8 cellular contexts compared by ENCODE assay signal in genomic region chr2:1742680-1743395, GRCh38. TPM values are rescaled to one million over a fixed set of nuclear protein-coding genes. Genes with fewer than 3 reads are reported as not detected.
DNase-seq lines count a peak whose midpoint lies in the region; ATAC-seq and TF ChIP-seq lines count a peak whose summit lies in the region.

No MANE protein-coding gene starts in this region.

- H4K20me1 ChIP-seq in H9 (ENCODE audit: control insufficient read depth, insufficient read depth, insufficient read length): no peaks in the 10 kb centered on the region

- H3K4me2 ChIP-seq in H9 (ENCODE audit: insufficient read depth, insufficient read length, low read length): peak overlapping the region; percentile 34

- peak overlapping the region; percentile 95 to 98 for H3K4me3 Mint-ChIP-seq in H9
- H3K4me3 Mint-ChIP-seq in WTC11: peak overlapping the region; percentile 98

- no peak overlapping the region for H2AK5ac ChIP-seq in H9 (ENCODE audit: insufficient read length, low read length)

- no peak overlapping the region for H4K91ac ChIP-seq in H9 (ENCODE audit: insufficient read length, low read depth, low read length)

- no peak overlapping the region for H3K14ac ChIP-seq in H9 (ENCODE audit: insufficient read depth, low read length)

- peaks cover 26% of the 10 kb centered on the region for H3K27me3 Mint-ChIP-seq in H9 (ENCODE audit: low read depth)
- peaks cover 29% of the 10 kb centered on the region for H3K27me3 Mint-ChIP-seq in WTC11 (ENCODE audit: low read depth)

- no peak for TF ChIP-seq POLR2A in esophagus squamous epithelium (IDR thresholded peaks at IDR 0.05)

- peaks cover 10% of the 10 kb centered on the region for H3K23me2 ChIP-seq in H9 (ENCODE audit: insufficient read length, low read depth, low read length, poor library complexity, severe bottlenecking)

- H3K79me2 ChIP-seq in H9 (ENCODE audit: insufficient read depth, low read length): peaks cover 39% of the 10 kb centered on the region; the same call in 1 of the 2 replicates

- CTCF ChIA-PET in WTC11 (lab: Charles Lee): interaction anchor here (1.1 to 3.3 kb wide), 3 partner anchors 8 to 41 kb away, joined by 3 to 15 read pairs (median 4); no protein-coding TSS in a partner anchor

- peaks cover 4% of the 10 kb centered on the region for H3K79me1 ChIP-seq in H9 (ENCODE audit: insufficient read depth, low read depth, low read length, poor library complexity, severe bottlenecking)

- H3K4me3 ChIP-seq in esophagus squamous epithelium (peak overlapping the region; percentile 28 to 86 (median 60)), thoracic aorta (peak overlapping the region; percentile 94)

- POLR2A ChIA-PET in WTC11 (lab: Charles Lee): interaction anchor here (0.7 to 0.8 kb wide), 3 partner anchors 35 to 117 kb away, joined by 3 read pairs; no protein-coding TSS in a partner anchor

- H4K8ac ChIP-seq in H9 (replicated peaks; ENCODE audit: insufficient read length, low read depth, low read length): no peak overlapping the region

- no peak overlapping the region for H3K23ac ChIP-seq in H9 (ENCODE audit: insufficient read length, low read depth, low read length)

- H3K4ac ChIP-seq in H9 (ENCODE audit: low read depth, low read length): no peak overlapping the region

- H3K9me3 ChIP-seq in H9 (ENCODE audit: control insufficient read depth, low read depth, low read length): no peaks in the 10 kb centered on the region
- no peaks in the 10 kb centered on the region for H3K9me3 ChIP-seq in esophagus squamous epithelium
- H3K9me3 ChIP-seq in thoracic aorta: no peaks in the 10 kb centered on the region

- peaks cover 0 to 5% of the 10 kb centered on the region in 2 experiments; a peak in 1 of 5 replicates for H3K9me3 Mint-ChIP-seq in H9
- H3K9me3 Mint-ChIP-seq in WTC11: no peaks in the 10 kb centered on the region

- H3K4me1 ChIP-seq in H9 (ENCODE audit: insufficient read depth, low read length): peaks cover 4% of the 10 kb centered on the region; the same call in 1 of the 2 replicates
- peaks cover 8 to 57% (median 17%) of the 10 kb centered on the region in 3 donors for H3K4me1 ChIP-seq in esophagus squamous epithelium
- H3K4me1 ChIP-seq in thoracic aorta (ENCODE audit: control insufficient read depth in 1 of 2, low read depth in 2 of 2): peaks cover 18 to 58% of the 10 kb centered on the region in 2 donors

- TF ChIP-seq CTCF in H9 (conservative IDR thresholded peaks at IDR 0.05) (peak; percentile 59), WTC11 (IDR thresholded peaks at IDR 0.05) (no peak), esophagus squamous epithelium (IDR thresholded peaks at IDR 0.05) (peak in 4 of 6 experiments; percentile 39 to 54 (median 46)), thoracic aorta (IDR thresholded peaks at IDR 0.05) (peak; percentile 37)

- peak overlapping the region; percentile 65 for H3K18ac ChIP-seq in H9 (ENCODE audit: insufficient read length, low read depth, low read length)

- no peak overlapping the region for H2BK120ac ChIP-seq in H9 (ENCODE audit: low read depth, low read length, poor library complexity, severe bottlenecking)

- H3K56ac ChIP-seq in H9 (ENCODE audit: insufficient read length, low read depth, low read length): no peak overlapping the region

- DNase-seq in H9 (peak; percentile 76), WTC11 (ENCODE audit: low spot score) (peak; percentile 74), esophagus squamous epithelium (lab: John Stamatoyannopoulos, UW) (no peak), midbrain (lab: John Stamatoyannopoulos, UW) (peak; percentile 27), thoracic aorta (ENCODE audit: low spot score) (no peak)

- H3K27ac ChIP-seq in H9 (ENCODE audit: insufficient read length, low read depth, low read length): no peak overlapping the region
- H3K27ac ChIP-seq in esophagus squamous epithelium: peak overlapping the region; percentile 79 to 94 (median 91)
- peak overlapping the region; percentile 96 to 99 for H3K27ac ChIP-seq in thoracic aorta

- H3K27me3 ChIP-seq in H9 (ENCODE audit: insufficient read depth, low read length) (no peaks in the 10 kb centered on the region), esophagus squamous epithelium (peaks cover 0 to 70% (median 2%) of the 10 kb centered on the region in 4 donors), thoracic aorta (replicated peaks; ENCODE audit: insufficient read depth) (no peaks in the 10 kb centered on the region)

- no peak overlapping the region for H2BK12ac ChIP-seq in H9 (ENCODE audit: insufficient read length, low read depth, low read length)

- peak overlapping the region; percentile 64 for H3K9ac ChIP-seq in H9 (ENCODE audit: extremely low read depth, insufficient read length, low read length)

- H3K36me3 ChIP-seq in esophagus squamous epithelium (no peaks in the 10 kb centered on the region), thoracic aorta (no peaks in the 10 kb centered on the region)

- no peak overlapping the region for H2BK15ac ChIP-seq in H9 (ENCODE audit: low read depth, low read length)

- no peak overlapping the region for H3T11ph ChIP-seq in H9 (ENCODE audit: low read length)

- H3K27ac Mint-ChIP-seq in H9 (peak overlapping the region; percentile 86 to 96 (median 95); a peak in 6 of 7 replicates), WTC11 (peak overlapping the region; percentile 98)

- no peak overlapping the region for H2AFZ ChIP-seq in H9 (ENCODE audit: low read length)

- no CpG with 5 or more reads among the region's 54 CpGs for WGBS in H9 (ENCODE audit: extremely low coverage, insufficient read length, low lambda C conversion rate)
- WGBS in esophagus squamous epithelium, 2 donors: 21% methylated on average over 21 of the region's 54 CpGs; no CpG with 5 or more reads in 1 of the 2 donors

- peaks cover 28% of the 10 kb centered on the region in 2 experiments for H3K4me1 Mint-ChIP-seq in H9
- H3K4me1 Mint-ChIP-seq in WTC11: peaks cover 37% of the 10 kb centered on the region

- no peak overlapping the region for H2BK5ac ChIP-seq in H9 (ENCODE audit: insufficient read length, low read length)

- H3K36me3 Mint-ChIP-seq in H9 (ENCODE audit: insufficient read depth in 1 of 3, low read depth in 3 of 3) (peaks cover 12 to 31% (median 13%) of the 10 kb centered on the region in 3 experiments), WTC11 (peaks cover 2% of the 10 kb centered on the region; the same call in 1 of the 2 replicates)

- ATAC-seq in WTC11: peak; percentile 36
- peak; percentile 79 for ATAC-seq in thoracic aorta (ENCODE audit: insufficient number of reproducible peaks, low FRiP score, low read depth)
- ATAC-seq in GM19023 (IDR thresholded peaks at IDR 0.05; ENCODE audit: unreplicated experiment): no peak
- no peak for ATAC-seq in HG03439 (IDR thresholded peaks at IDR 0.05; ENCODE audit: unreplicated experiment)
- ATAC-seq in HG02588 (IDR thresholded peaks at IDR 0.05; ENCODE audit: unreplicated experiment): no peak

- intact Hi-C loops in esophagus squamous epithelium (cut with DNase I): loop anchor here (10.0 kb wide), 1 partner anchor 148 kb away; no protein-coding TSS in a partner anchor

- no peak overlapping the region for H4K5ac ChIP-seq in H9 (ENCODE audit: insufficient read length, low read depth, low read length)

- no peak overlapping the region for H2BK20ac ChIP-seq in H9 (ENCODE audit: low read depth, low read length, poor library complexity, severe bottlenecking)

TF ChIP-seq in WTC11, 78 proteins besides CTCF, POLR2A, EP300 and RAD21 (continues in another document):
- no peak for TF ChIP-seq NR2C2 (CRISPR knock-in tag; IDR thresholded peaks at IDR 0.05)
- TF ChIP-seq NFE2L1 (CRISPR knock-in tag; IDR thresholded peaks at IDR 0.05): no peak
- no peak for TF ChIP-seq MLX (CRISPR knock-in tag; IDR thresholded peaks at IDR 0.05)
- TF ChIP-seq USF1 (CRISPR knock-in tag; IDR thresholded peaks at IDR 0.05): no peak
- no peak for TF ChIP-seq CDX4 (CRISPR knock-in tag; IDR thresholded peaks at IDR 0.05; ENCODE audit: borderline replicate concordance)
- no peak for TF ChIP-seq ZNF425 (CRISPR knock-in tag; conservative IDR thresholded peaks at IDR 0.05)
- peak; percentile 76 for TF ChIP-seq ZNF423 (CRISPR knock-in tag; IDR thresholded peaks at IDR 0.05)

RNA-seq across cellular contexts. Expression of gene PXDN, which starts 1.5 kb away (rescaled TPM):
- total RNA-seq in H9 (2021) (140 and 146 TPM in 2 replicates), WTC11 (2021) (146 to 166 TPM (median 157 TPM) in 3 replicates), esophagus squamous epithelium (10 to 100 TPM in 1 of 4 donors, 1 to 10 TPM in 2, under 1 TPM in 1; 0.72 to 10.9 (median 5.9) TPM), thoracic aorta (100 to 1,000 TPM in 1 of 2 donors, 10 to 100 TPM in 1; 97.5 to 114 TPM)

Comparison
In these comparisons a context has a peak if more than half of its experiments do, and no peak if none do; other contexts are left out.
1. DNase-seq: peak in H9 (single experiment), WTC11 (single experiment) and midbrain (single experiment); none in esophagus squamous epithelium (single experiment) and thoracic aorta (single experiment).
2. ATAC-seq: peak in WTC11 (single experiment) and thoracic aorta (single experiment); none in GM19023 (single experiment), HG03439 (single experiment) and HG02588 (single experiment).
3. RNA of gene PXDN, which starts 1.5 kb away (total RNA-seq): 146 to 166 TPM in WTC11, 140 to 146 TPM in H9 and 97.5 to 114 TPM in thoracic aorta; 0.72 to 10.9 TPM in esophagus squamous epithelium; every median in the first group is over 4 times any median in the second.